ENCODE assay signal across 8 cellular contexts in genomic region chr12:47741340-47741703, GRCh38. TPM values are rescaled to one million over a fixed set of nuclear protein-coding genes. Genes with fewer than 3 reads are reported as not detected.
A peak's percentile ranks its signal among the peaks of the same experiment; 100 is the strongest.
DNase-seq lines count a peak whose midpoint lies in the region; ATAC-seq and TF ChIP-seq lines count a peak whose summit lies in the region.

No MANE protein-coding gene starts in this region.

- no peak overlapping the region for H2AFZ ChIP-seq in DND-41 (ENCODE audit: low read depth, low read length)

- peak overlapping the region; percentile 74 for H3K27ac Mint-ChIP-seq in memory B cell
- peak overlapping the region; percentile 60 for H3K27ac Mint-ChIP-seq in stimulated activated naive B cell treated with anti-CD40 and anti-IgM and Interleukin-4, amounts not matched to agents 10 μg/mL and 1 μg/mL and 100 μg/mL, for 72 hours

- peaks cover 7% of the 10 kb centered on the region for H3K27me3 ChIP-seq in DND-41 (ENCODE audit: insufficient read depth, low read length, poor library complexity)
- no peaks in the 10 kb centered on the region for H3K27me3 ChIP-seq in ascending aorta

- H3K36me3 ChIP-seq in DND-41 (ENCODE audit: insufficient read depth, low read length) (no peaks in the 10 kb centered on the region), ascending aorta (peaks cover under 1 to 36% of the 10 kb centered on the region in 2 donors)

- peaks cover 51% of the 10 kb centered on the region for H3K4me1 Mint-ChIP-seq in memory B cell
- H3K4me1 Mint-ChIP-seq in stimulated activated naive B cell treated with anti-CD40 and anti-IgM and Interleukin-4, amounts not matched to agents 10 μg/mL and 1 μg/mL and 100 μg/mL, for 72 hours: peaks cover 60 to 61% of the 10 kb centered on the region in 2 donors

- H3K27me3 Mint-ChIP-seq in memory B cell: no peaks in the 10 kb centered on the region
- peaks cover 0 to 4% of the 10 kb centered on the region in 2 donors for H3K27me3 Mint-ChIP-seq in stimulated activated naive B cell treated with anti-CD40 and anti-IgM and Interleukin-4, amounts not matched to agents 10 μg/mL and 1 μg/mL and 100 μg/mL, for 72 hours

- intact Hi-C loops in ascending aorta (cut with DNase I): no loop called here

- no peaks in the 10 kb centered on the region for H3K79me2 ChIP-seq in DND-41 (ENCODE audit: insufficient read depth, low read length)

- no peak for TF ChIP-seq CTCF in DND-41 (IDR thresholded peaks at IDR 0.05; ENCODE audit: borderline replicate concordance, extremely low read depth, low read length, poor library complexity, severe bottlenecking)
- no peak for TF ChIP-seq CTCF in ascending aorta (IDR thresholded peaks at IDR 0.05)

- no peaks in the 10 kb centered on the region for H3K36me3 Mint-ChIP-seq in memory B cell
- peaks cover 12 to 17% of the 10 kb centered on the region in 2 donors for H3K36me3 Mint-ChIP-seq in stimulated activated naive B cell treated with anti-CD40 and anti-IgM and Interleukin-4, amounts not matched to agents 10 μg/mL and 1 μg/mL and 100 μg/mL, for 72 hours

- peak overlapping the region; percentile 26; the same call in 1 of the 2 replicates for H3K4me2 ChIP-seq in DND-41 (ENCODE audit: insufficient read depth, low read length)

- H3K4me3 ChIP-seq in DND-41 (ENCODE audit: low read depth in 1 of 2, low read length in 2 of 2): no peak overlapping the region
- no peak overlapping the region for H3K4me3 ChIP-seq in ascending aorta

- H3K9me3 Mint-ChIP-seq in memory B cell: no peaks in the 10 kb centered on the region
- H3K9me3 Mint-ChIP-seq in stimulated activated naive B cell treated with anti-CD40 and anti-IgM and Interleukin-4, amounts not matched to agents 10 μg/mL and 1 μg/mL and 100 μg/mL, for 72 hours: no peaks in the 10 kb centered on the region

- no peak overlapping the region for H3K9ac ChIP-seq in DND-41 (ENCODE audit: low read depth, low read length)

- H3K4me1 ChIP-seq in DND-41 (ENCODE audit: insufficient read depth, low read length) (peaks cover 19% of the 10 kb centered on the region), ascending aorta (peaks cover 7 to 28% of the 10 kb centered on the region in 2 donors)

- ATAC-seq in DND-41 (ENCODE audit: insufficient read depth, low read depth) (peak; percentile 89), memory B cell (ENCODE audit: low read depth) (peak; percentile 46), HG02623 (IDR thresholded peaks at IDR 0.05; ENCODE audit: unreplicated experiment) (no peak), GM19452 (IDR thresholded peaks at IDR 0.05; ENCODE audit: unreplicated experiment) (no peak)
- ATAC-seq in stimulated activated naive B cell treated with anti-CD40 and anti-IgM and Interleukin-4, amounts not matched to agents 10 μg/mL and 1 μg/mL and 100 μg/mL, for 72 hours (replicated peaks): peak; percentile 65

- H3K27ac ChIP-seq in DND-41 (ENCODE audit: low read length): no peak overlapping the region
- peak overlapping the region; percentile 46 to 62 for H3K27ac ChIP-seq in ascending aorta

- peak overlapping the region; percentile 62 for H3K4me3 Mint-ChIP-seq in memory B cell
- peak overlapping the region; percentile 67 to 81 for H3K4me3 Mint-ChIP-seq in stimulated activated naive B cell treated with anti-CD40 and anti-IgM and Interleukin-4, amounts not matched to agents 10 μg/mL and 1 μg/mL and 100 μg/mL, for 72 hours

- peaks cover 19% of the 10 kb centered on the region; the same call in 1 of the 2 replicates for H4K20me1 ChIP-seq in DND-41 (ENCODE audit: insufficient read depth, low read length)

- DNase-seq in DND-41 (peak; percentile 93), LoVo (ENCODE audit: low spot score) (peak; percentile 38), SW480 (ENCODE audit: low spot score) (peak; percentile 93), ascending aorta (ENCODE audit: low spot score in 2 of 2) (peak; percentile 69 to 86), memory B cell (ENCODE audit: low spot score in 2 of 2) (no peak)
- peak; percentile 69 for DNase-seq in stimulated activated naive B cell treated with anti-CD40 and anti-IgM and Interleukin-4, amounts not matched to agents 10 μg/mL and 1 μg/mL and 100 μg/mL, for 72 hours

- no peaks in the 10 kb centered on the region for H3K9me3 ChIP-seq in DND-41 (ENCODE audit: insufficient read depth, low read length, severe bottlenecking)
- H3K9me3 ChIP-seq in ascending aorta: no peaks in the 10 kb centered on the region

RNA-seq across cellular contexts. Expression of gene ENDOU, which starts 16.0 kb away (rescaled TPM):
- not detected for total RNA-seq in ascending aorta

RNA-seq across cellular contexts. Expression of gene RAPGEF3, which starts 17.4 kb away (rescaled TPM):
- 165 TPM for total RNA-seq in ascending aorta

RNA-seq across cellular contexts. Expression of gene SLC48A1, which starts 31.7 kb away (rescaled TPM):
- total RNA-seq in ascending aorta: 144 TPM

RNA-seq across cellular contexts. Expression of gene RPAP3, which starts 35.5 kb away (rescaled TPM):
- total RNA-seq in ascending aorta: 8.1 TPM

Comparison
In these comparisons a context has a peak if more than half of its experiments do, and no peak if none do; other contexts are left out.
1. ATAC-seq: peak in DND-41 (single experiment), memory B cell (single experiment) and stimulated activated naive B cell treated with anti-CD40 and anti-IgM and Interleukin-4, amounts not matched to agents 10 μg/mL and 1 μg/mL and 100 μg/mL, for 72 hours (2 of 2); none in HG02623 (single experiment) and GM19452 (single experiment).
2. DNase-seq: peak in DND-41 (single experiment), LoVo (single experiment), SW480 (single experiment), ascending aorta (2 of 2) and stimulated activated naive B cell treated with anti-CD40 and anti-IgM and Interleukin-4, amounts not matched to agents 10 μg/mL and 1 μg/mL and 100 μg/mL, for 72 hours (single experiment); none in memory B cell (0 of 2).